1 cellular context compared by ENCODE assay signal in the genomic region with DNA sequence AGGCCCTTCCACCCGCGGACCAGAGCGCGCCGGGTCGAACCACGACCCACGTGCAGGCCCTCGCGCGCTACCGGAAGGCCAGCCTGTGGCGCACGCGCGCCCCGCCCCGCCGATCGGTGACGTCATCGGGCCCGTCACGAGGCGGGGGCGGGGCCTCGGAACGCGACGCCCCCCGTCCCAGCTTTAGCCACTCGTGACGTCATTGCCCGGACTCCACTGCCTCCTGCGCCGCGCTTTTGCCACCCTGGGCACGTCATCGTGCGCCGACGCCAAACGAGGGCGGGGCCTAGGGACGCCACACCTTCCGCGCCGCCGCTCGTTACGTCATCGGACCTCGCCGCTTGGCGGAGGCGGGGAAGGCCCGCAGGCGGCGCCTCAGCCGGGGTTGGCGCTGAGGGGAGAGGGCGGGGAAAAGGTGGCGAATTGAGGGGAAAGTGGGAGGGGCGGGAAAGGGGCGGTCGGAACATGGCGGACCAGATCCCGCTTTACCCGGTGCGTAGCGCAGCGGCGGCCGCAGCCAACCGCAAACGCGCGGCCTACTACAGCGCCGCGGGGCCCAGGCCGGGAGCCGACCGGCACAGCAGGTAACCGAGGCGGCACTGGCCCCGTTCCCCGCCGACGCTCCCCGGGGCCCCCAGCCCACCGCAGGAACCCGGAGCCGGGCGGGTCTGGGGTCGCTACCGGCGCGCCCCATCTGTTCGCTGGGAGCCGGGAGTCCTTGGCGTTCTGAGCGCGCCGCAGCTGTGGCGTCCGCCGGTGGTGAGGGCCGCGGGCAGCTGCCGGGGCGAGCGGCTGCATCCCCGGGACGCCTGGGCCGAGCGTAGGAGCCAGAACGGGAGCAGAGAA.
TF ChIP-seq lines count a peak whose summit lies in the region.

Gene ATP9B, plus strand, starts transcription at position 449 of the 846 bp plus-strand sequence. Its CDS starts 17 bp downstream, at position 466.

TF ChIP-seq in HepG2, 621 proteins besides CTCF, POLR2A, EP300 and RAD21 (continued from another document and continues in another):
- no peak for TF ChIP-seq ZNF496 (CRISPR knock-in tag; IDR thresholded peaks at IDR 0.05; ENCODE audit: insufficient replicate concordance)
- TF ChIP-seq SP4 (CRISPR knock-in tag; IDR thresholded peaks at IDR 0.05) = peak; percentile 99
- no peak for TF ChIP-seq ZNF616 (CRISPR knock-in tag; IDR thresholded peaks at IDR 0.05; ENCODE audit: low read depth)
- TF ChIP-seq ZSCAN20 (CRISPR knock-in tag; IDR thresholded peaks at IDR 0.05; ENCODE audit: borderline replicate concordance) = no peak
- 0 out of 2 replicates have a peak, but pooled peaks have one; percentile 27 for TF ChIP-seq ZNF33A (CRISPR knock-in tag; IDR thresholded peaks at IDR 0.05; ENCODE audit: borderline replicate concordance)
- TF ChIP-seq CENPBD1 (CRISPR knock-in tag; IDR thresholded peaks at IDR 0.05; ENCODE audit: borderline replicate concordance, low read depth) = no peak; the same call in 1 of the 2 replicates
- peak; percentile 47 for TF ChIP-seq ZNF18 (CRISPR knock-in tag; IDR thresholded peaks at IDR 0.05; ENCODE audit: insufficient replicate concordance)
- peak; percentile 77; the same call in 1 of the 2 replicates for TF ChIP-seq ARID4A (CRISPR knock-in tag; IDR thresholded peaks at IDR 0.05; ENCODE audit: borderline replicate concordance)
- no peak for TF ChIP-seq ZNF816 (CRISPR knock-in tag; IDR thresholded peaks at IDR 0.05; ENCODE audit: borderline replicate concordance)
- TF ChIP-seq ZNF333 (CRISPR knock-in tag; IDR thresholded peaks at IDR 0.05; ENCODE audit: borderline replicate concordance) = peak; percentile 29; the same call in 1 of the 2 replicates
- TF ChIP-seq NR2F1 (CRISPR knock-in tag; IDR thresholded peaks at IDR 0.05) = no peak
- TF ChIP-seq ZNF619 (CRISPR knock-in tag; IDR thresholded peaks at IDR 0.05) = no peak
- peak; percentile 71 for TF ChIP-seq ELF1 (CRISPR knock-in tag; IDR thresholded peaks at IDR 0.05)
- peak; percentile 39 for TF ChIP-seq AGO2 (optimal IDR thresholded peaks at IDR 0.05; ENCODE audit: low read depth, low read length)
- no peak; the same call in 1 of the 2 replicates for TF ChIP-seq NFRKB (IDR thresholded peaks at IDR 0.05)
- peak; percentile 43; the same call in 1 of the 2 replicates for TF ChIP-seq KDM5A (IDR thresholded peaks at IDR 0.05; ENCODE audit: borderline replicate concordance, low read length)
- no peak for TF ChIP-seq ZNF589 (CRISPR knock-in tag; conservative IDR thresholded peaks at IDR 0.05)
- no peak for TF ChIP-seq ARID2 (CRISPR knock-in tag; IDR thresholded peaks at IDR 0.05; ENCODE audit: borderline replicate concordance)
- no peak for TF ChIP-seq ZNF205 (CRISPR knock-in tag; IDR thresholded peaks at IDR 0.05)
- TF ChIP-seq, protein P1, sequence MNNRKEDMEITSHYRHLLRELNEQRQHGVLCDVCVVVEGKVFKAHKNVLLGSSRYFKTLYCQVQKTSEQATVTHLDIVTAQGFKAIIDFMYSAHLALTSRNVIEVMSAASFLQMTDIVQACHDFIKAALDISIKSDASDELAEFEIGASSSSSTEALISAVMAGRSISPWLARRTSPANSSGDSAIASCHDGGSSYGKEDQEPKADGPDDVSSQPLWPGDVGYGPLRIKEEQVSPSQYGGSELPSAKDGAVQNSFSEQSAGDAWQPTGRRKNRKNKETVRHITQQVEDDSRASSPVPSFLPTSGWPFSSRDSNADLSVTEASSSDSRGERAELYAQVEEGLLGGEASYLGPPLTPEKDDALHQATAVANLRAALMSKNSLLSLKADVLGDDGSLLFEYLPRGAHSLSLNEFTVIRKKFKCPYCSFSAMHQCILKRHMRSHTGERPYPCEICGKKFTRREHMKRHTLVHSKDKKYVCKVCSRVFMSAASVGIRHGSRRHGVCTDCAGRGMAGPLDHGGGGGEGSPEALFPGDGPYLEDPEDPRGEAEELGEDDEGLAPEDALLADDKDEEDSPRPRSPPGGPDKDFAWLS (CRISPR knock-in tag; IDR thresholded peaks at IDR 0.05; ENCODE audit: borderline replicate concordance) = no peak
- TF ChIP-seq PHF8 (CRISPR knock-in tag; IDR thresholded peaks at IDR 0.05) = peak; percentile 84; the same call in 1 of the 2 replicates
- TF ChIP-seq ZFP91 (CRISPR knock-in tag; IDR thresholded peaks at IDR 0.05; ENCODE audit: borderline replicate concordance) = peak; percentile 80; the same call in 1 of the 2 replicates
- TF ChIP-seq, protein P2, sequence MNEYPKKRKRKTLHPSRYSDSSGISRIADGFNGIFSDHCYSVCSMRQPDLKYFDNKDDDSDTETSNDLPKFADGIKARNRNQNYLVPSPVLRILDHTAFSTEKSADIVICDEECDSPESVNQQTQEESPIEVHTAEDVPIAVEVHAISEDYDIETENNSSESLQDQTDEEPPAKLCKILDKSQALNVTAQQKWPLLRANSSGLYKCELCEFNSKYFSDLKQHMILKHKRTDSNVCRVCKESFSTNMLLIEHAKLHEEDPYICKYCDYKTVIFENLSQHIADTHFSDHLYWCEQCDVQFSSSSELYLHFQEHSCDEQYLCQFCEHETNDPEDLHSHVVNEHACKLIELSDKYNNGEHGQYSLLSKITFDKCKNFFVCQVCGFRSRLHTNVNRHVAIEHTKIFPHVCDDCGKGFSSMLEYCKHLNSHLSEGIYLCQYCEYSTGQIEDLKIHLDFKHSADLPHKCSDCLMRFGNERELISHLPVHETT (CRISPR knock-in tag; conservative IDR thresholded peaks at IDR 0.05) = 0 out of 2 replicates have a peak, but pooled peaks have one; percentile 50
- no peak; the same call in none of the 2 replicates for TF ChIP-seq SIN3B (IDR thresholded peaks at IDR 0.05; ENCODE audit: low read length)
- 0 out of 2 replicates have a peak, but pooled peaks have one; percentile 39 for TF ChIP-seq ARID5B (CRISPR knock-in tag; IDR thresholded peaks at IDR 0.05)
- TF ChIP-seq, protein P3, sequence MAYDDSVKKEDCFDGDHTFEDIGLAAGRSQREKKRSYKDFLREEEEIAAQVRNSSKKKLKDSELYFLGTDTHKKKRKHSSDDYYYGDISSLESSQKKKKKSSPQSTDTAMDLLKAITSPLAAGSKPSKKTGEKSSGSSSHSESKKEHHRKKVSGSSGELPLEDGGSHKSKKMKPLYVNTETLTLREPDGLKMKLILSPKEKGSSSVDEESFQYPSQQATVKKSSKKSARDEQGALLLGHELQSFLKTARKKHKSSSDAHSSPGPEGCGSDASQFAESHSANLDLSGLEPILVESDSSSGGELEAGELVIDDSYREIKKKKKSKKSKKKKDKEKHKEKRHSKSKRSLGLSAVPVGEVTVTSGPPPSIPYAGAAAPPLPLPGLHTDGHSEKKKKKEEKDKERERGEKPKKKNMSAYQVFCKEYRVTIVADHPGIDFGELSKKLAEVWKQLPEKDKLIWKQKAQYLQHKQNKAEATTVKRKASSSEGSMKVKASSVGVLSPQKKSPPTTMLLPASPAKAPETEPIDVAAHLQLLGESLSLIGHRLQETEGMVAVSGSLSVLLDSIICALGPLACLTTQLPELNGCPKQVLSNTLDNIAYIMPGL (CRISPR knock-in tag; IDR thresholded peaks at IDR 0.05; ENCODE audit: borderline replicate concordance in 1 of 2, low read depth in 1 of 2) = peak; percentile 73 to 75; a peak in 3 of 4 replicates
- TF ChIP-seq YEATS2 (CRISPR knock-in tag; IDR thresholded peaks at IDR 0.05; ENCODE audit: borderline replicate concordance) = peak; percentile 75
